ENCODE assay signal across 1 cellular context in the genomic region with DNA sequence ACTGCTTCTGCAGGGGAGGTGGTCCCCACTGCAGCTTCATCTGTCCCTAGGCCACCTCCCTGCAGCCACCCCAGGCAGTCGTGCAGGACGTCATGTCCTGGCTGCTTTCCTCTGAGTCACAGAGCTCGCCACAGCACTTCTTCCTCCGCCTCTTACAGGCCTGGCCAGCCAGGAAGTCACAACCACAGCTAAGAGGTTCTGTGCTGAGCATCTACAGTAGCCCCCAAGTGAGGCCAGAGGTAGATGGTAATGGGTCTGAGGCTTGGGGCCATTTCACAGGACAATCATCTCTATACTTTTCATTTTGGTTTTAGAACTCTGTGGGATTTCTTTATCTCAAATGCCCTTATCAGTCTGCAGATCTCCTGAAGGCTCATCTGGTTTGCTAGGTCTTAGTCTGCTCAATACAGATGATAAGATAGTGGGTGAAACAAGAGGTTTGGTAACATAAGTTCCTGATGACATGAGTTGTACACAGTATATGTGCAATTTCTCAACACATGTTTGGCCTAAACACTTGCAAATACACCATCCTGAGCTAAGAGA.
TF ChIP-seq lines count a peak whose summit lies in the region.

No MANE protein-coding gene starts in this region.

TF ChIP-seq in K562, 482 proteins besides CTCF, POLR2A, EP300 and RAD21 (continued from another document and continues in another):
- TF ChIP-seq, protein P1, sequence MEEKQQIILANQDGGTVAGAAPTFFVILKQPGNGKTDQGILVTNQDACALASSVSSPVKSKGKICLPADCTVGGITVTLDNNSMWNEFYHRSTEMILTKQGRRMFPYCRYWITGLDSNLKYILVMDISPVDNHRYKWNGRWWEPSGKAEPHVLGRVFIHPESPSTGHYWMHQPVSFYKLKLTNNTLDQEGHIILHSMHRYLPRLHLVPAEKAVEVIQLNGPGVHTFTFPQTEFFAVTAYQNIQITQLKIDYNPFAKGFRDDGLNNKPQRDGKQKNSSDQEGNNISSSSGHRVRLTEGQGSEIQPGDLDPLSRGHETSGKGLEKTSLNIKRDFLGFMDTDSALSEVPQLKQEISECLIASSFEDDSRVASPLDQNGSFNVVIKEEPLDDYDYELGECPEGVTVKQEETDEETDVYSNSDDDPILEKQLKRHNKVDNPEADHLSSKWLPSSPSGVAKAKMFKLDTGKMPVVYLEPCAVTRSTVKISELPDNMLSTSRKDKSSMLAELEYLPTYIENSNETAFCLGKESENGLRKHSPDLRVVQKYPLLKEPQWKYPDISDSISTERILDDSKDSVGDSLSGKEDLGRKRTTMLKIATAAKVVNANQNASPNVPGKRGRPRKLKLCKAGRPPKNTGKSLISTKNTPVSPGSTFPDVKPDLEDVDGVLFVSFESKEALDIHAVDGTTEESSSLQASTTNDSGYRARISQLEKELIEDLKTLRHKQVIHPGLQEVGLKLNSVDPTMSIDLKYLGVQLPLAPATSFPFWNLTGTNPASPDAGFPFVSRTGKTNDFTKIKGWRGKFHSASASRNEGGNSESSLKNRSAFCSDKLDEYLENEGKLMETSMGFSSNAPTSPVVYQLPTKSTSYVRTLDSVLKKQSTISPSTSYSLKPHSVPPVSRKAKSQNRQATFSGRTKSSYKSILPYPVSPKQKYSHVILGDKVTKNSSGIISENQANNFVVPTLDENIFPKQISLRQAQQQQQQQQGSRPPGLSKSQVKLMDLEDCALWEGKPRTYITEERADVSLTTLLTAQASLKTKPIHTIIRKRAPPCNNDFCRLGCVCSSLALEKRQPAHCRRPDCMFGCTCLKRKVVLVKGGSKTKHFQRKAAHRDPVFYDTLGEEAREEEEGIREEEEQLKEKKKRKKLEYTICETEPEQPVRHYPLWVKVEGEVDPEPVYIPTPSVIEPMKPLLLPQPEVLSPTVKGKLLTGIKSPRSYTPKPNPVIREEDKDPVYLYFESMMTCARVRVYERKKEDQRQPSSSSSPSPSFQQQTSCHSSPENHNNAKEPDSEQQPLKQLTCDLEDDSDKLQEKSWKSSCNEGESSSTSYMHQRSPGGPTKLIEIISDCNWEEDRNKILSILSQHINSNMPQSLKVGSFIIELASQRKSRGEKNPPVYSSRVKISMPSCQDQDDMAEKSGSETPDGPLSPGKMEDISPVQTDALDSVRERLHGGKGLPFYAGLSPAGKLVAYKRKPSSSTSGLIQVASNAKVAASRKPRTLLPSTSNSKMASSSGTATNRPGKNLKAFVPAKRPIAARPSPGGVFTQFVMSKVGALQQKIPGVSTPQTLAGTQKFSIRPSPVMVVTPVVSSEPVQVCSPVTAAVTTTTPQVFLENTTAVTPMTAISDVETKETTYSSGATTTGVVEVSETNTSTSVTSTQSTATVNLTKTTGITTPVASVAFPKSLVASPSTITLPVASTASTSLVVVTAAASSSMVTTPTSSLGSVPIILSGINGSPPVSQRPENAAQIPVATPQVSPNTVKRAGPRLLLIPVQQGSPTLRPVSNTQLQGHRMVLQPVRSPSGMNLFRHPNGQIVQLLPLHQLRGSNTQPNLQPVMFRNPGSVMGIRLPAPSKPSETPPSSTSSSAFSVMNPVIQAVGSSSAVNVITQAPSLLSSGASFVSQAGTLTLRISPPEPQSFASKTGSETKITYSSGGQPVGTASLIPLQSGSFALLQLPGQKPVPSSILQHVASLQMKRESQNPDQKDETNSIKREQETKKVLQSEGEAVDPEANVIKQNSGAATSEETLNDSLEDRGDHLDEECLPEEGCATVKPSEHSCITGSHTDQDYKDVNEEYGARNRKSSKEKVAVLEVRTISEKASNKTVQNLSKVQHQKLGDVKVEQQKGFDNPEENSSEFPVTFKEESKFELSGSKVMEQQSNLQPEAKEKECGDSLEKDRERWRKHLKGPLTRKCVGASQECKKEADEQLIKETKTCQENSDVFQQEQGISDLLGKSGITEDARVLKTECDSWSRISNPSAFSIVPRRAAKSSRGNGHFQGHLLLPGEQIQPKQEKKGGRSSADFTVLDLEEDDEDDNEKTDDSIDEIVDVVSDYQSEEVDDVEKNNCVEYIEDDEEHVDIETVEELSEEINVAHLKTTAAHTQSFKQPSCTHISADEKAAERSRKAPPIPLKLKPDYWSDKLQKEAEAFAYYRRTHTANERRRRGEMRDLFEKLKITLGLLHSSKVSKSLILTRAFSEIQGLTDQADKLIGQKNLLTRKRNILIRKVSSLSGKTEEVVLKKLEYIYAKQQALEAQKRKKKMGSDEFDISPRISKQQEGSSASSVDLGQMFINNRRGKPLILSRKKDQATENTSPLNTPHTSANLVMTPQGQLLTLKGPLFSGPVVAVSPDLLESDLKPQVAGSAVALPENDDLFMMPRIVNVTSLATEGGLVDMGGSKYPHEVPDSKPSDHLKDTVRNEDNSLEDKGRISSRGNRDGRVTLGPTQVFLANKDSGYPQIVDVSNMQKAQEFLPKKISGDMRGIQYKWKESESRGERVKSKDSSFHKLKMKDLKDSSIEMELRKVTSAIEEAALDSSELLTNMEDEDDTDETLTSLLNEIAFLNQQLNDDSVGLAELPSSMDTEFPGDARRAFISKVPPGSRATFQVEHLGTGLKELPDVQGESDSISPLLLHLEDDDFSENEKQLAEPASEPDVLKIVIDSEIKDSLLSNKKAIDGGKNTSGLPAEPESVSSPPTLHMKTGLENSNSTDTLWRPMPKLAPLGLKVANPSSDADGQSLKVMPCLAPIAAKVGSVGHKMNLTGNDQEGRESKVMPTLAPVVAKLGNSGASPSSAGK (IDR thresholded peaks at IDR 0.05) = no peak
- TF ChIP-seq ZFP1 (CRISPR knock-in tag; IDR thresholded peaks at IDR 0.05) = no peak
- no peak for TF ChIP-seq ZNF780A (CRISPR knock-in tag; IDR thresholded peaks at IDR 0.05)
- TF ChIP-seq ZNF324 (CRISPR knock-in tag; IDR thresholded peaks at IDR 0.05) = no peak
- TF ChIP-seq SIN3A (IDR thresholded peaks at IDR 0.05; ENCODE audit: borderline replicate concordance in 2 of 2, control insufficient read depth in 1 of 2, low read depth in 2 of 2, low read length in 2 of 2) = no peak
- TF ChIP-seq, protein P2, sequence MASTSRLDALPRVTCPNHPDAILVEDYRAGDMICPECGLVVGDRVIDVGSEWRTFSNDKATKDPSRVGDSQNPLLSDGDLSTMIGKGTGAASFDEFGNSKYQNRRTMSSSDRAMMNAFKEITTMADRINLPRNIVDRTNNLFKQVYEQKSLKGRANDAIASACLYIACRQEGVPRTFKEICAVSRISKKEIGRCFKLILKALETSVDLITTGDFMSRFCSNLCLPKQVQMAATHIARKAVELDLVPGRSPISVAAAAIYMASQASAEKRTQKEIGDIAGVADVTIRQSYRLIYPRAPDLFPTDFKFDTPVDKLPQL (IDR thresholded peaks at IDR 0.05; ENCODE audit: extremely low read depth, insufficient read length) = no peak
- no peak for TF ChIP-seq NR3C1 (CRISPR knock-in tag; IDR thresholded peaks at IDR 0.05)
- no peak for TF ChIP-seq HNRNPL (IDR thresholded peaks at IDR 0.05; ENCODE audit: low read depth, low read length)
- TF ChIP-seq NCOA1 (IDR thresholded peaks at IDR 0.05; ENCODE audit: low read depth) = no peak
- no peak for TF ChIP-seq DDX20 (tag; IDR thresholded peaks at IDR 0.05; ENCODE audit: low read depth)
- no peak for TF ChIP-seq ETV5 (CRISPR knock-in tag; IDR thresholded peaks at IDR 0.05; ENCODE audit: low read depth)
- TF ChIP-seq PTTG1 (tag; IDR thresholded peaks at IDR 0.05; ENCODE audit: low read depth) = no peak
- TF ChIP-seq, protein P3, sequence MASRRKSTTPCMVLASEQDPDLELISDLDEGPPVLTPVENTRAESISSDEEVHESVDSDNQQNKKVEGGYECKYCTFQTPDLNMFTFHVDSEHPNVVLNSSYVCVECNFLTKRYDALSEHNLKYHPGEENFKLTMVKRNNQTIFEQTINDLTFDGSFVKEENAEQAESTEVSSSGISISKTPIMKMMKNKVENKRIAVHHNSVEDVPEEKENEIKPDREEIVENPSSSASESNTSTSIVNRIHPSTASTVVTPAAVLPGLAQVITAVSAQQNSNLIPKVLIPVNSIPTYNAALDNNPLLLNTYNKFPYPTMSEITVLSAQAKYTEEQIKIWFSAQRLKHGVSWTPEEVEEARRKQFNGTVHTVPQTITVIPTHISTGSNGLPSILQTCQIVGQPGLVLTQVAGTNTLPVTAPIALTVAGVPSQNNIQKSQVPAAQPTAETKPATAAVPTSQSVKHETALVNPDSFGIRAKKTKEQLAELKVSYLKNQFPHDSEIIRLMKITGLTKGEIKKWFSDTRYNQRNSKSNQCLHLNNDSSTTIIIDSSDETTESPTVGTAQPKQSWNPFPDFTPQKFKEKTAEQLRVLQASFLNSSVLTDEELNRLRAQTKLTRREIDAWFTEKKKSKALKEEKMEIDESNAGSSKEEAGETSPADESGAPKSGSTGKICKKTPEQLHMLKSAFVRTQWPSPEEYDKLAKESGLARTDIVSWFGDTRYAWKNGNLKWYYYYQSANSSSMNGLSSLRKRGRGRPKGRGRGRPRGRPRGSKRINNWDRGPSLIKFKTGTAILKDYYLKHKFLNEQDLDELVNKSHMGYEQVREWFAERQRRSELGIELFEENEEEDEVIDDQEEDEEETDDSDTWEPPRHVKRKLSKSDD (conservative IDR thresholded peaks at IDR 0.05; ENCODE audit: low read length) = no peak
- no peak for TF ChIP-seq SRSF7 (optimal IDR thresholded peaks at IDR 0.05; ENCODE audit: low read depth, low read length)
- TF ChIP-seq CBFA2T2 (conservative IDR thresholded peaks at IDR 0.05) = no peak
- no peak for TF ChIP-seq BDP1 (IDR thresholded peaks at IDR 0.05; ENCODE audit: insufficient read depth, insufficient read length)
- no peak for TF ChIP-seq ZBED1 (IDR thresholded peaks at IDR 0.05)
- no peak for TF ChIP-seq PHF20 (IDR thresholded peaks at IDR 0.05; ENCODE audit: partially characterized antibody)
- TF ChIP-seq, protein P4, sequence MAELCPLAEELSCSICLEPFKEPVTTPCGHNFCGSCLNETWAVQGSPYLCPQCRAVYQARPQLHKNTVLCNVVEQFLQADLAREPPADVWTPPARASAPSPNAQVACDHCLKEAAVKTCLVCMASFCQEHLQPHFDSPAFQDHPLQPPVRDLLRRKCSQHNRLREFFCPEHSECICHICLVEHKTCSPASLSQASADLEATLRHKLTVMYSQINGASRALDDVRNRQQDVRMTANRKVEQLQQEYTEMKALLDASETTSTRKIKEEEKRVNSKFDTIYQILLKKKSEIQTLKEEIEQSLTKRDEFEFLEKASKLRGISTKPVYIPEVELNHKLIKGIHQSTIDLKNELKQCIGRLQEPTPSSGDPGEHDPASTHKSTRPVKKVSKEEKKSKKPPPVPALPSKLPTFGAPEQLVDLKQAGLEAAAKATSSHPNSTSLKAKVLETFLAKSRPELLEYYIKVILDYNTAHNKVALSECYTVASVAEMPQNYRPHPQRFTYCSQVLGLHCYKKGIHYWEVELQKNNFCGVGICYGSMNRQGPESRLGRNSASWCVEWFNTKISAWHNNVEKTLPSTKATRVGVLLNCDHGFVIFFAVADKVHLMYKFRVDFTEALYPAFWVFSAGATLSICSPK (IDR thresholded peaks at IDR 0.05; ENCODE audit: borderline replicate concordance) = no peak
- TF ChIP-seq PYGO2 (tag; IDR thresholded peaks at IDR 0.05) = no peak
- no peak for TF ChIP-seq ELF4 (CRISPR knock-in tag; IDR thresholded peaks at IDR 0.05)
- TF ChIP-seq HDAC6 (IDR thresholded peaks at IDR 0.05; ENCODE audit: low read depth, low read length) = no peak
- TF ChIP-seq RBM14 (IDR thresholded peaks at IDR 0.05; ENCODE audit: borderline replicate concordance, insufficient read depth, low read depth, low read length) = no peak
- TF ChIP-seq PTRF (tag; IDR thresholded peaks at IDR 0.05) = no peak
- TF ChIP-seq MECOM (CRISPR knock-in tag; IDR thresholded peaks at IDR 0.05) = no peak
- no peak for TF ChIP-seq SUPT5H (IDR thresholded peaks at IDR 0.05)
- TF ChIP-seq ARID2 (IDR thresholded peaks at IDR 0.05) = no peak
- no peak for TF ChIP-seq RHOXF2B (CRISPR knock-in tag; conservative IDR thresholded peaks at IDR 0.05)
- TF ChIP-seq, protein P5, sequence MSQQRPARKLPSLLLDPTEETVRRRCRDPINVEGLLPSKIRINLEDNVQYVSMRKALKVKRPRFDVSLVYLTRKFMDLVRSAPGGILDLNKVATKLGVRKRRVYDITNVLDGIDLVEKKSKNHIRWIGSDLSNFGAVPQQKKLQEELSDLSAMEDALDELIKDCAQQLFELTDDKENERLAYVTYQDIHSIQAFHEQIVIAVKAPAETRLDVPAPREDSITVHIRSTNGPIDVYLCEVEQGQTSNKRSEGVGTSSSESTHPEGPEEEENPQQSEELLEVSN (IDR thresholded peaks at IDR 0.05; ENCODE audit: borderline replicate concordance in 1 of 2, extremely low read depth in 1 of 2, insufficient read depth in 1 of 2, insufficient read length in 1 of 2, low read depth in 1 of 2, low read length in 1 of 2, poor library complexity in 1 of 2, severe bottlenecking in 1 of 2) = no peak
- no peak for TF ChIP-seq KLF1 (tag; IDR thresholded peaks at IDR 0.05)
- TF ChIP-seq, protein P6, sequence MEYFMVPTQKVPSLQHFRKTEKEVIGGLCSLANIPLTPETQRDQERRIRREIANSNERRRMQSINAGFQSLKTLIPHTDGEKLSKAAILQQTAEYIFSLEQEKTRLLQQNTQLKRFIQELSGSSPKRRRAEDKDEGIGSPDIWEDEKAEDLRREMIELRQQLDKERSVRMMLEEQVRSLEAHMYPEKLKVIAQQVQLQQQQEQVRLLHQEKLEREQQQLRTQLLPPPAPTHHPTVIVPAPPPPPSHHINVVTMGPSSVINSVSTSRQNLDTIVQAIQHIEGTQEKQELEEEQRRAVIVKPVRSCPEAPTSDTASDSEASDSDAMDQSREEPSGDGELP (CRISPR knock-in tag; IDR thresholded peaks at IDR 0.05; ENCODE audit: borderline replicate concordance) = no peak; the same call in 1 of the 2 replicates
- no peak for TF ChIP-seq ESRRB (CRISPR knock-in tag; IDR thresholded peaks at IDR 0.05; ENCODE audit: borderline replicate concordance)
- no peak for TF ChIP-seq CREBBP (IDR thresholded peaks at IDR 0.05; ENCODE audit: low read depth, low read length)
- TF ChIP-seq, protein P7, sequence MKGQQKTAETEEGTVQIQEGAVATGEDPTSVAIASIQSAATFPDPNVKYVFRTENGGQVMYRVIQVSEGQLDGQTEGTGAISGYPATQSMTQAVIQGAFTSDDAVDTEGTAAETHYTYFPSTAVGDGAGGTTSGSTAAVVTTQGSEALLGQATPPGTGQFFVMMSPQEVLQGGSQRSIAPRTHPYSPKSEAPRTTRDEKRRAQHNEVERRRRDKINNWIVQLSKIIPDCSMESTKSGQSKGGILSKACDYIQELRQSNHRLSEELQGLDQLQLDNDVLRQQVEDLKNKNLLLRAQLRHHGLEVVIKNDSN (CRISPR knock-in tag; IDR thresholded peaks at IDR 0.05) = no peak
- no peak for TF ChIP-seq ZNF584 (CRISPR knock-in tag; IDR thresholded peaks at IDR 0.05; ENCODE audit: low read depth)
- TF ChIP-seq, protein P8, sequence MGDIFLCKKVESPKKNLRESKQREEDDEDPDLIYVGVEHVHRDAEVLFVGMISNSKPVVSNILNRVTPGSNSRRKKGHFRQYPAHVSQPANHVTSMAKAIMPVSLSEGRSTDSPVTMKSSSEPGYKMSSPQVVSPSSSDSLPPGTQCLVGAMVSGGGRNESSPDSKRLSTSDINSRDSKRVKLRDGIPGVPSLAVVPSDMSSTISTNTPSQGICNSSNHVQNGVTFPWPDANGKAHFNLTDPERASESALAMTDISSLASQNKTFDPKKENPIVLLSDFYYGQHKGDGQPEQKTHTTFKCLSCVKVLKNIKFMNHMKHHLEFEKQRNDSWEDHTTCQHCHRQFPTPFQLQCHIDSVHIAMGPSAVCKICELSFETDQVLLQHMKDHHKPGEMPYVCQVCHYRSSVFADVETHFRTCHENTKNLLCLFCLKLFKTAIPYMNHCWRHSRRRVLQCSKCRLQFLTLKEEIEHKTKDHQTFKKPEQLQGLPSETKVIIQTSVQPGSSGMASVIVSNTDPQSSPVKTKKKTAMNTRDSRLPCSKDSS (IDR thresholded peaks at IDR 0.05; ENCODE audit: low read depth, partially characterized antibody) = no peak
- TF ChIP-seq GATA2 (CRISPR knock-in tag; IDR thresholded peaks at IDR 0.05) = peak; percentile 67; the same call in 1 of the 2 replicates
- no peak for TF ChIP-seq SPI1 (IDR thresholded peaks at IDR 0.05; ENCODE audit: borderline replicate concordance, low read depth, low read length)
- no peak for TF ChIP-seq CBX1 (IDR thresholded peaks at IDR 0.05; ENCODE audit: low read depth)
